7 cellular contexts compared by ENCODE assay signal in the genomic region with DNA sequence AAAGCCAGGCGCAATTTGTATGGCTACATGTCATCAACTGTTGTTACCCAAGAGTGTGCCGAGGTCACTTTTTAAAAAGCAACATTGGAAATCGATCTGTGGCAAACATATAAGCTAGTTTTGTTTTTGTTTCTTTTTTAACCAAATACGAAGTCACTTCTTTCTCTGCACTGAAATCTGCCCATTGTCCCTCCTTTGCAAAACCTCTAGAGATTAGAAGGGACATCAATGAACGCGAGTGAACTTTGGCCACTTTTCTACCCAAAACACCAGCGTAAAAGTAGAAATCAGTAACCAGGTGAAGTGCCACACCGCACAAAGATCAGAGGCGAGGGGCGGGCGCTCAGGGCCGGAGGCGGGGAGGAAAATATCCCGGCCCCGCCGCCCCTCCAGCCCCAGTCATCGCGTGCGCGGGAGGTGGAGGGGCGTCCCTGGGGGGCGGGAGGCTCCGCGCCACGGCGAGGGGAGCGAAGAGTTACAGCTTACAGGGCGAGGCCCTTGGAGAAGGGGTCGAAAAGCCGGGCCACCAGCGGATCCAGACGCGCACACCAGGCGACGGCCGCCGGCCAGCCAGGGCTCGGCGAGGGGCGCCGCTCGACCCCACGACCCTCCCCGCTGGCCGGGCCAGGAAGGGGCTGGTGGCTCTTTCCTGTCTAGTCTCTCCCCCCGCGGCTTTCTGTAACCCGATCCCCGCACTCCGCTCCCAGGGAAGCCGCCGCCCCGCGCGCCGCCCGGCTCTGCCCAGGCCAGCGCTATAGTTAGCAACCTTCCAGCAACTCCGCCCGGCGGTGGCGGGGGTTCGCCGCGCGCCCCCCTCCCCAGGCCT. TPM values are rescaled to one million over a fixed set of nuclear protein-coding genes. Genes with fewer than 3 reads are reported as not detected.
DNase-seq lines count a peak whose midpoint lies in the region; ATAC-seq, FAIRE-seq and TF ChIP-seq lines count a peak whose summit lies in the region.

No MANE protein-coding gene starts in this region.

- no peaks in the 10 kb centered on the region for H3K27me3 ChIP-seq in endocrine pancreas (ENCODE audit: control insufficient read depth, insufficient read depth, low read length)
- H3K27me3 ChIP-seq in mononuclear cell (ENCODE audit: insufficient read depth, low read length): peaks cover 40% of the 10 kb centered on the region

- peaks cover 2% of the 10 kb centered on the region for H3K36me3 Mint-ChIP-seq in activated CD8-positive, alpha-beta memory T cell treated with anti-CD3 and anti-CD28 coated beads, Interleukin-2, amount 10 ng/mL, durations not matched to agents 7 days and 5 days

- peak overlapping the region; percentile 95 for H3K4me3 Mint-ChIP-seq in activated CD8-positive, alpha-beta memory T cell treated with anti-CD3 and anti-CD28 coated beads, Interleukin-2, amount 10 ng/mL, durations not matched to agents 7 days and 5 days

- no peaks in the 10 kb centered on the region for H3K9me3 ChIP-seq in endocrine pancreas (ENCODE audit: control insufficient read depth, low read length)
- no peaks in the 10 kb centered on the region for H3K9me3 ChIP-seq in mononuclear cell (ENCODE audit: low read depth, low read length)

- peak; percentile 24; the same call in 1 of the 2 replicates for TF ChIP-seq POLR2A in H54 (IDR thresholded peaks at IDR 0.05; ENCODE audit: low read depth, low read length)

- CTCF ChIA-PET in activated CD8-positive, alpha-beta memory T cell treated with anti-CD3 and anti-CD28 coated beads, Interleukin-2, amount 10 ng/mL, durations not matched to agents 7 days and 5 days (lab: Charles Lee): interaction anchor here (0.7 to 2.1 kb wide), 3 partner anchors 64 to 88 kb away, joined by 3 to 8 read pairs (median 6); no protein-coding TSS in a partner anchor

- peak; percentile 76 for ATAC-seq in activated CD8-positive, alpha-beta memory T cell treated with anti-CD3 and anti-CD28 coated beads, Interleukin-2, amount 10 ng/mL, durations not matched to agents 7 days and 5 days
- ATAC-seq in GM18519 (IDR thresholded peaks at IDR 0.05; ENCODE audit: low FRiP score, unreplicated experiment): no peak

- H3K4me3 ChIP-seq in endocrine pancreas (ENCODE audit: control insufficient read depth, insufficient read depth, low read length): peak overlapping the region; percentile 85
- H3K4me3 ChIP-seq in mononuclear cell (ENCODE audit: low read length): peak overlapping the region; percentile 56

- H3K27me3 Mint-ChIP-seq in activated CD8-positive, alpha-beta memory T cell treated with anti-CD3 and anti-CD28 coated beads, Interleukin-2, amount 10 ng/mL, durations not matched to agents 7 days and 5 days: peaks cover 24% of the 10 kb centered on the region

- H3K9me3 Mint-ChIP-seq in activated CD8-positive, alpha-beta memory T cell treated with anti-CD3 and anti-CD28 coated beads, Interleukin-2, amount 10 ng/mL, durations not matched to agents 7 days and 5 days (ENCODE audit: low read depth): no peaks in the 10 kb centered on the region

- H3K27ac Mint-ChIP-seq in activated CD8-positive, alpha-beta memory T cell treated with anti-CD3 and anti-CD28 coated beads, Interleukin-2, amount 10 ng/mL, durations not matched to agents 7 days and 5 days: peak overlapping the region; percentile 92

- no peaks in the 10 kb centered on the region for H3K36me3 ChIP-seq in endocrine pancreas (ENCODE audit: control insufficient read depth, insufficient read depth, low read length)

- H3K4me1 ChIP-seq in endocrine pancreas (ENCODE audit: control insufficient read depth, insufficient read depth, low read length) (no peaks in the 10 kb centered on the region), mononuclear cell (ENCODE audit: insufficient read depth, low read length) (peaks cover 13% of the 10 kb centered on the region)

- peak; percentile 49 for DNase-seq in H54 (ENCODE audit: insufficient read length, low spot score)
- DNase-seq in NCI-H226: peak; percentile 69
- peak; percentile 62 for DNase-seq in activated CD8-positive, alpha-beta memory T cell treated with anti-CD3 and anti-CD28 coated beads, Interleukin-2, amount 10 ng/mL, durations not matched to agents 7 days and 5 days
- DNase-seq in stimulated activated CD8-positive, alpha-beta memory T cell treated with anti-CD3 and anti-CD28 coated beads, Interleukin-7, amount 100 ng/mL, for 24 hours (ENCODE audit: low read depth): peak; percentile 13

- peak; percentile 43 for FAIRE-seq in H54 (lab: Jason Lieb, UNC)

- H3K4me1 Mint-ChIP-seq in activated CD8-positive, alpha-beta memory T cell treated with anti-CD3 and anti-CD28 coated beads, Interleukin-2, amount 10 ng/mL, durations not matched to agents 7 days and 5 days: peaks cover 34% of the 10 kb centered on the region

- H3K9ac ChIP-seq in endocrine pancreas (ENCODE audit: control insufficient read depth, insufficient read depth, low read length): peak overlapping the region; percentile 60

RNA-seq across cellular contexts. Expression of a gene that starts 1.0 kb away (rescaled TPM):
- 10 to 100 TPM; 41.8 to 54.9 TPM for total RNA-seq in activated CD8-positive, alpha-beta memory T cell treated with anti-CD3 and anti-CD28 coated beads, Interleukin-2, amount 10 ng/mL, durations not matched to agents 7 days and 5 days
- total RNA-seq in mononuclear cell: 76.3 TPM

Comparison
In these comparisons a context has a peak if more than half of its experiments do, and no peak if none do; other contexts are left out.
1. DNase-seq: peak in every context shown above with its lines; median percentile 69 in NCI-H226; 62 in activated CD8-positive, alpha-beta memory T cell treated with anti-CD3 and anti-CD28 coated beads, Interleukin-2, amount 10 ng/mL, durations not matched to agents 7 days and 5 days; 49 in H54; 13 in stimulated activated CD8-positive, alpha-beta memory T cell treated with anti-CD3 and anti-CD28 coated beads, Interleukin-7, amount 100 ng/mL, for 24 hours.